Comparison of ENCODE assay signal across 1 cellular context in the genomic region with DNA sequence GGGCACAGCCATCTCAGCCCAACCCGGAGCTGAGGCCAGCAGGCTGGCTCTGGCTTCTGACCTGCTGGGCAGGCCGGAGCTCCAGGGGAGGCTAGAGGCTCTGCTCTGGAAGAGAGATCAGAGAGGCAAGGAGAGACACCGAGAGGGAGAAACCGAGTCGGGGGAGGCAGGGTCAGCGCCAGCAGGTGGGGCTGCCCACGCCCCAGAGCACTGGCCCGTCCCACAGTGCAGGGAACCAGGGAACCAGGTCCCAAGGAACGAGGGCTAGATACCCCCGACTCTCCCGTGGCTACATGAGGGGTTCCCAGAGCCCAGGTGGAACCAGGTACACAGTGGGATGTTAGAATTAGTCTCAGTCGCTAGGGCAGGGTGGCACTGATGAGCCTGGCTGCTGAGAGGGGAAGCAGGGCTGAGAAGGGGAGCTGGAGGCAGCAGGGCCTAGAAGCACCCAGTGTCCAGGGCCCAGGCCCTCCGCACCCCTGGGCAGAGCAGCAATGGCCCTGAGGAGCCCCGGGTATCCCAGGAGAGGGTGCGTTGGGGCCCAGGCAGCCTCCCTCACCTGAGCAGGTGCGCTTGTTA.
TF ChIP-seq lines count a peak whose summit lies in the region.

No MANE protein-coding gene starts in this region.

TF ChIP-seq in K562, 482 proteins besides CTCF, POLR2A, EP300 and RAD21:
- no peak for TF ChIP-seq ZNF197 (CRISPR knock-in tag; IDR thresholded peaks at IDR 0.05; ENCODE audit: low read depth)
- no peak for TF ChIP-seq NFXL1 (CRISPR knock-in tag; IDR thresholded peaks at IDR 0.05)
- no peak for TF ChIP-seq ZNF707 (CRISPR knock-in tag; conservative IDR thresholded peaks at IDR 0.05)
- no peak for TF ChIP-seq PRPF4 (IDR thresholded peaks at IDR 0.05; ENCODE audit: insufficient read depth, low read depth, low read length, poor library complexity, severe bottlenecking)
- TF ChIP-seq ZNF780A (CRISPR knock-in tag; IDR thresholded peaks at IDR 0.05): no peak
- TF ChIP-seq, protein P1, sequence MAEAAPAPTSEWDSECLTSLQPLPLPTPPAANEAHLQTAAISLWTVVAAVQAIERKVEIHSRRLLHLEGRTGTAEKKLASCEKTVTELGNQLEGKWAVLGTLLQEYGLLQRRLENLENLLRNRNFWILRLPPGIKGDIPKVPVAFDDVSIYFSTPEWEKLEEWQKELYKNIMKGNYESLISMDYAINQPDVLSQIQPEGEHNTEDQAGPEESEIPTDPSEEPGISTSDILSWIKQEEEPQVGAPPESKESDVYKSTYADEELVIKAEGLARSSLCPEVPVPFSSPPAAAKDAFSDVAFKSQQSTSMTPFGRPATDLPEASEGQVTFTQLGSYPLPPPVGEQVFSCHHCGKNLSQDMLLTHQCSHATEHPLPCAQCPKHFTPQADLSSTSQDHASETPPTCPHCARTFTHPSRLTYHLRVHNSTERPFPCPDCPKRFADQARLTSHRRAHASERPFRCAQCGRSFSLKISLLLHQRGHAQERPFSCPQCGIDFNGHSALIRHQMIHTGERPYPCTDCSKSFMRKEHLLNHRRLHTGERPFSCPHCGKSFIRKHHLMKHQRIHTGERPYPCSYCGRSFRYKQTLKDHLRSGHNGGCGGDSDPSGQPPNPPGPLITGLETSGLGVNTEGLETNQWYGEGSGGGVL (CRISPR knock-in tag; IDR thresholded peaks at IDR 0.05): no peak
- no peak for TF ChIP-seq ETV5 (CRISPR knock-in tag; IDR thresholded peaks at IDR 0.05; ENCODE audit: low read depth)
- TF ChIP-seq, protein P2, sequence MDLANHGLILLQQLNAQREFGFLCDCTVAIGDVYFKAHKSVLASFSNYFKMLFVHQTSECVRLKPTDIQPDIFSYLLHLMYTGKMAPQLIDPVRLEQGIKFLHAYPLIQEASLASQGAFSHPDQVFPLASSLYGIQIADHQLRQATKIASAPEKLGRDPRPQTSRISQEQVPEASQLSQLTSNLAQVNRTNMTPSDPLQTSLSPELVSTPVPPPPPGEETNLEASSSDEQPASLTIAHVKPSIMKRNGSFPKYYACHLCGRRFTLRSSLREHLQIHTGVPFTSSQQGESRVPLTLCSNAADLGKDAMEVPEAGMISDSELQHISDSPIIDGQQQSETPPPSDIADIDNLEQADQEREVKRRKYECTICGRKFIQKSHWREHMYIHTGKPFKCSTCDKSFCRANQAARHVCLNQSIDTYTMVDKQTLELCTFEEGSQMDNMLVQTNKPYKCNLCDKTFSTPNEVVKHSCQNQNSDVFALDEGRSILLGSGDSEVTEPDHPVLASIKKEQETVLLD (IDR thresholded peaks at IDR 0.05): no peak
- TF ChIP-seq HCFC1 (IDR thresholded peaks at IDR 0.05; ENCODE audit: low read depth, low read length): no peak
- TF ChIP-seq TCF7 (IDR thresholded peaks at IDR 0.05; ENCODE audit: borderline replicate concordance): no peak
- TF ChIP-seq CSDE1 (IDR thresholded peaks at IDR 0.05): no peak
- TF ChIP-seq ZNF23 (CRISPR knock-in tag; IDR thresholded peaks at IDR 0.05): no peak
- TF ChIP-seq STAT5B (CRISPR knock-in tag; IDR thresholded peaks at IDR 0.05): no peak
- TF ChIP-seq, protein P3, sequence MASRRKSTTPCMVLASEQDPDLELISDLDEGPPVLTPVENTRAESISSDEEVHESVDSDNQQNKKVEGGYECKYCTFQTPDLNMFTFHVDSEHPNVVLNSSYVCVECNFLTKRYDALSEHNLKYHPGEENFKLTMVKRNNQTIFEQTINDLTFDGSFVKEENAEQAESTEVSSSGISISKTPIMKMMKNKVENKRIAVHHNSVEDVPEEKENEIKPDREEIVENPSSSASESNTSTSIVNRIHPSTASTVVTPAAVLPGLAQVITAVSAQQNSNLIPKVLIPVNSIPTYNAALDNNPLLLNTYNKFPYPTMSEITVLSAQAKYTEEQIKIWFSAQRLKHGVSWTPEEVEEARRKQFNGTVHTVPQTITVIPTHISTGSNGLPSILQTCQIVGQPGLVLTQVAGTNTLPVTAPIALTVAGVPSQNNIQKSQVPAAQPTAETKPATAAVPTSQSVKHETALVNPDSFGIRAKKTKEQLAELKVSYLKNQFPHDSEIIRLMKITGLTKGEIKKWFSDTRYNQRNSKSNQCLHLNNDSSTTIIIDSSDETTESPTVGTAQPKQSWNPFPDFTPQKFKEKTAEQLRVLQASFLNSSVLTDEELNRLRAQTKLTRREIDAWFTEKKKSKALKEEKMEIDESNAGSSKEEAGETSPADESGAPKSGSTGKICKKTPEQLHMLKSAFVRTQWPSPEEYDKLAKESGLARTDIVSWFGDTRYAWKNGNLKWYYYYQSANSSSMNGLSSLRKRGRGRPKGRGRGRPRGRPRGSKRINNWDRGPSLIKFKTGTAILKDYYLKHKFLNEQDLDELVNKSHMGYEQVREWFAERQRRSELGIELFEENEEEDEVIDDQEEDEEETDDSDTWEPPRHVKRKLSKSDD (conservative IDR thresholded peaks at IDR 0.05; ENCODE audit: low read length): no peak
